Comparison of ENCODE assay signal across 8 cellular contexts in the genomic region with DNA sequence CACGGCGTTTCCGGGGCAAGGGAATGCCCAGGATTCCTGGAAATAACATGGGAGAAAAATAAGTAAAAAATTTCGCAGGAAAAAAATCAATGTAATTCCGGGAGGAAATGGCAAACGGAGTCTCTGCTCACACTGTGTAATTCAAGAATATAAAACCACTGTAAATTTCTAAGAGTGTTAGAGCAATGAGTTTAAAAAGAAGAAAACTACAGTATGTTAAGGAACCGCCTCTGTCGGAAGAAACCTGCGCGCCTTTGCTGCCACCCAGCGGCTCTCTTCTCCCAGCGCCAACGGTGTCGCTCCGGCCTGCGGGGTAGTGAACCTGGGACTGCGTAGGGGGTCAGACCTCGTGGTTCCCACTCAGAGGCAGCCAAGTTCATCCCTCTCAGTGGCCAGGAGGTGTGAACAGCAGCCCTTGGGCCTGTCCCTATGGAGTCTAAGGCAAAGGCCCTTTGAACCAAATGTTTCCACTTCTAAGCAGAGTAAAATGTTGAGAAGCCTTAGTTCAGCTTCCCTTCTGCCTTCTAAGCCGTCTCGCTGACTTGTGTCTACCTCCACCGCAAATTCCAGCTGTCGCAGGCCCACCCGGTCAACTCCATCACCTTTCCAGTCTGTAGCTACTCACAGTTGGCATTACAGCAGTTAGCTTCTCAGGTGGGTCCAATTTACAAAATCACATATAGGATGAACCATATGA. TPM values are rescaled to one million over a fixed set of nuclear protein-coding genes. Genes with fewer than 3 reads are reported as not detected.
DNase-seq lines count a peak whose midpoint lies in the region; ATAC-seq lines count a peak whose summit lies in the region.

No MANE protein-coding gene starts in this region.

- peak overlapping the region; percentile 88 to 98 (median 96) for H3K4me3 Mint-ChIP-seq in IgD-negative memory B cell
- H3K4me3 Mint-ChIP-seq in activated T-cell treated with anti-CD3 and anti-CD28 coated beads, Interleukin-2, amount 50 U/mL, for 4 hours = peak overlapping the region; percentile 96

- no peaks in the 10 kb centered on the region for H3K9me3 Mint-ChIP-seq in IgD-negative memory B cell
- H3K9me3 Mint-ChIP-seq in activated T-cell treated with anti-CD3 and anti-CD28 coated beads, Interleukin-2, amount 50 U/mL, for 4 hours = no peaks in the 10 kb centered on the region

- ATAC-seq in GM21717 (IDR thresholded peaks at IDR 0.05; ENCODE audit: unreplicated experiment) (peak; percentile 73), esophagus mucosa (peak; percentile 86)
- peak; percentile 69 to 73 for ATAC-seq in activated T-cell treated with anti-CD3 and anti-CD28 coated beads, Interleukin-2, amount 50 U/mL, for 4 hours

- DNase-seq in DMS53 treated with DMSO at 0.1 percent for 48 hours (lab: John Stamatoyannopoulos, UW; ENCODE audit: unreplicated experiment) (peak; percentile 60), OCI-M2 (lab: John Stamatoyannopoulos, UW; ENCODE audit: unreplicated experiment) (peak; percentile 48), myocyte (ENCODE audit: low read depth) (peak; percentile 81)
- peak; percentile 84 for DNase-seq in activated T-cell treated with anti-CD3 and anti-CD28 coated beads, Interleukin-2, amount 50 U/mL, for 4 hours
- peak; percentile 66 to 76 for DNase-seq in stimulated activated CD8-positive, alpha-beta memory T cell treated with anti-CD3 and anti-CD28 coated beads, Interleukin-7, amount 100 ng/mL, for 48 hours (ENCODE audit: extremely low read depth in 1 of 2, low read depth in 1 of 2)

- no peaks in the 10 kb centered on the region for H3K36me3 Mint-ChIP-seq in IgD-negative memory B cell
- peaks cover 17% of the 10 kb centered on the region for H3K36me3 Mint-ChIP-seq in activated T-cell treated with anti-CD3 and anti-CD28 coated beads, Interleukin-2, amount 50 U/mL, for 4 hours (ENCODE audit: insufficient read depth)

- peak overlapping the region; percentile 84 to 94 (median 87) for H3K27ac Mint-ChIP-seq in IgD-negative memory B cell

- H3K4me1 Mint-ChIP-seq in IgD-negative memory B cell = peaks cover 13 to 26% (median 17%) of the 10 kb centered on the region in 3 donors
- peaks cover 34% of the 10 kb centered on the region for H3K4me1 Mint-ChIP-seq in activated T-cell treated with anti-CD3 and anti-CD28 coated beads, Interleukin-2, amount 50 U/mL, for 4 hours (ENCODE audit: low read depth)

- H3K27me3 Mint-ChIP-seq in IgD-negative memory B cell = no peaks in the 10 kb centered on the region
- H3K27me3 Mint-ChIP-seq in activated T-cell treated with anti-CD3 and anti-CD28 coated beads, Interleukin-2, amount 50 U/mL, for 4 hours (ENCODE audit: low read depth) = no peaks in the 10 kb centered on the region

RNA-seq across cellular contexts. Expression of a gene that starts 0.9 kb away (rescaled TPM):
- polyA plus RNA-seq in IgD-negative memory B cell = 15.3 TPM
- 100 to 1,000 TPM in 2 of 3 donors, 10 to 100 TPM in 1; 95.3 to 144 (median 108) TPM for total RNA-seq in activated T-cell treated with anti-CD3 and anti-CD28 coated beads, Interleukin-2, amount 50 U/mL, for 4 hours
- 12.6 TPM for total RNA-seq in esophagus mucosa
- 0.94 and 1.9 TPM in 2 replicates for total RNA-seq in myocyte
- polyA plus RNA-seq in myocyte (2012) = 2.0 TPM

RNA-seq across cellular contexts. Expression of a gene that starts 28.4 kb away (rescaled TPM):
- polyA plus RNA-seq in IgD-negative memory B cell = 36.0 TPM
- 10 to 100 TPM; 10.3 to 13.0 (median 10.8) TPM for total RNA-seq in activated T-cell treated with anti-CD3 and anti-CD28 coated beads, Interleukin-2, amount 50 U/mL, for 4 hours
- total RNA-seq in esophagus mucosa (4.5 TPM), myocyte (6.2 and 9.7 TPM in 2 replicates)
- 11.9 TPM for polyA plus RNA-seq in myocyte (2012)

RNA-seq across cellular contexts. Expression of a gene that starts 28.5 kb away (rescaled TPM):
- polyA plus RNA-seq in IgD-negative memory B cell = 26.1 TPM
- 10 to 100 TPM; 12.2 to 14.2 (median 13.0) TPM for total RNA-seq in activated T-cell treated with anti-CD3 and anti-CD28 coated beads, Interleukin-2, amount 50 U/mL, for 4 hours
- total RNA-seq in esophagus mucosa (9.1 TPM), myocyte (8.3 and 10.6 TPM in 2 replicates)
- 9.6 TPM for polyA plus RNA-seq in myocyte (2012)

Comparison
In these comparisons a context has a peak if more than half of its experiments do, and no peak if none do; other contexts are left out.
1. Peak in every context shown above with its lines: DNase-seq and ATAC-seq.